ENCODE assay signal across 5 cellular contexts in genomic region chr16:52229471-52229870, GRCh38.
"Had no signal": no experiment of that assay in that cellular context is flagged by ENCODE, and none has a peak within 500 bp of the region (broad histone marks: within the 10 kb centered on the region; RNA-seq: fewer than 3 reads in every experiment).

No MANE protein-coding gene starts in this region.

- H3K27ac ChIP-seq: HL-60 had no signal

- DNase-seq: IMR-90, KBM-7 had no signal

- H3K4me1 Mint-ChIP-seq: IgD-negative memory B cell had no signal

- H3K27ac Mint-ChIP-seq: IgD-negative memory B cell had no signal

- H3K4me3 Mint-ChIP-seq: IgD-negative memory B cell had no signal

- H3K4me3 ChIP-seq: K562 had no signal

- H3K36me3 Mint-ChIP-seq: IgD-negative memory B cell had no signal
